Comparison of ENCODE assay signal across 8 cellular contexts in genomic region chr17:16215273-16215964, GRCh38. TPM values are rescaled to one million over a fixed set of nuclear protein-coding genes. Genes with fewer than 3 reads are reported as not detected.
A peak's percentile ranks its signal among the peaks of the same experiment; 100 is the strongest.
DNase-seq lines count a peak whose midpoint lies in the region; ATAC-seq and TF ChIP-seq lines count a peak whose summit lies in the region.

TSS of gene NCOR1 (minus strand) at chr17:16215534. CDS start at chr17:16194569, 20,965 bp downstream.

- H3K4me3 Mint-ChIP-seq in CD4-positive, CD25-positive, alpha-beta regulatory T cell, result peak within 1 kb of the TSS; percentile 93 to 99 (median 97)

- WGBS in liver, result under 1% methylated on average over 82 of the region's 82 CpGs

- H3K36me3 ChIP-seq in CD4-positive, CD25-positive, alpha-beta regulatory T cell (ENCODE audit: control insufficient read depth, insufficient read depth, low read length), result no peaks in the 10 kb centered on the region
- no peaks in the 10 kb centered on the region for H3K36me3 ChIP-seq in liver (ENCODE audit: control insufficient read depth in 4 of 4, insufficient read depth in 3 of 4, low read depth in 1 of 4, low read length in 3 of 4)

- no peaks in the 10 kb centered on the region for H3K9me3 ChIP-seq in CD4-positive, CD25-positive, alpha-beta regulatory T cell (ENCODE audit: control insufficient read depth in 2 of 2, low read length in 2 of 2)
- no peaks in the 10 kb centered on the region for H3K9me3 ChIP-seq in liver (ENCODE audit: control insufficient read depth in 4 of 4, low read length in 3 of 4)

- no peaks in the 10 kb centered on the region for H3K9me3 Mint-ChIP-seq in CD4-positive, CD25-positive, alpha-beta regulatory T cell

- peak within 1 kb of the TSS; percentile 90 to 95 (median 95) for H3K27ac Mint-ChIP-seq in CD4-positive, CD25-positive, alpha-beta regulatory T cell

- H3K27me3 Mint-ChIP-seq in CD4-positive, CD25-positive, alpha-beta regulatory T cell, result no peaks in the 10 kb centered on the region

- no peaks in the 10 kb centered on the region for H3K27me3 ChIP-seq in CD4-positive, CD25-positive, alpha-beta regulatory T cell (ENCODE audit: control insufficient read depth, insufficient read depth, low read length)
- no peaks in the 10 kb centered on the region for H3K27me3 ChIP-seq in liver (ENCODE audit: control insufficient read depth in 4 of 4, insufficient read depth in 4 of 4, low read length in 3 of 4)

- peak within 1 kb of the TSS; percentile 83 for H3K27ac ChIP-seq in CD4-positive, CD25-positive, alpha-beta regulatory T cell (ENCODE audit: insufficient read depth, low read length, poor library complexity, severe bottlenecking)
- peak within 1 kb of the TSS; percentile 88 to 94 for H3K27ac ChIP-seq in liver (ENCODE audit: low read depth in 1 of 2, low read length in 2 of 2)

- peak within 1 kb of the TSS; percentile 99 for H3K4me3 ChIP-seq in CD4-positive, CD25-positive, alpha-beta regulatory T cell (ENCODE audit: low read depth, low read length)
- H3K4me3 ChIP-seq in liver (ENCODE audit: low read depth in 1 of 3, low read length in 3 of 3), result peak within 1 kb of the TSS; percentile 79 to 100 (median 89)

- H3K9ac ChIP-seq in liver (ENCODE audit: low read depth in 1 of 2, low read length in 2 of 2), result peak within 1 kb of the TSS; percentile 80 to 83

- peaks cover 37 to 74% (median 54%) of the 10 kb centered on the region in 4 donors for H3K4me1 Mint-ChIP-seq in CD4-positive, CD25-positive, alpha-beta regulatory T cell

- TF ChIP-seq RAD21 in liver (IDR thresholded peaks at IDR 0.05), result peak; percentile 53 to 69

- peak; percentile 82 to 92 (median 86) for DNase-seq in CD4-positive, CD25-positive, alpha-beta regulatory T cell
- DNase-seq in NCI-H748 (lab: John Stamatoyannopoulos, UW; ENCODE audit: unreplicated experiment), result peak; percentile 97
- DNase-seq in activated CD4-positive, alpha-beta T cell treated with anti-CD3 and anti-CD28 coated beads, Interleukin-2, amount 50 U/mL, for 4 hours, result peak; percentile 84 to 85
- peak; percentile 94 for DNase-seq in dermis blood vessel endothelial cell
- DNase-seq in stimulated activated CD4-positive, alpha-beta T cell treated with anti-CD3 and anti-CD28 coated beads, Interleukin-4, amount 100 ng/mL, for 1 hour, result peak; percentile 91

- ATAC-seq in CD4-positive, CD25-positive, alpha-beta regulatory T cell (ENCODE audit: low read depth in 2 of 2), result peak; percentile 86 to 87
- ATAC-seq in GM19395 (IDR thresholded peaks at IDR 0.05; ENCODE audit: unreplicated experiment) (peak; percentile 74), HG03558 (IDR thresholded peaks at IDR 0.05; ENCODE audit: extremely low read depth, unreplicated experiment) (peak; percentile 50)

- H3K4me1 ChIP-seq in CD4-positive, CD25-positive, alpha-beta regulatory T cell (ENCODE audit: control insufficient read depth, insufficient read depth, low read length, poor library complexity, severe bottlenecking), result peaks cover 53% of the 10 kb centered on the region
- peaks cover 9 to 33% (median 21%) of the 10 kb centered on the region in 4 donors for H3K4me1 ChIP-seq in liver (ENCODE audit: control insufficient read depth in 4 of 4, insufficient read depth in 4 of 4, low read length in 3 of 4)

- peak; percentile 21 for TF ChIP-seq CTCF in liver (IDR thresholded peaks at IDR 0.05; ENCODE audit: low read depth, low read length, missing input control)

- no peaks in the 10 kb centered on the region for H3K36me3 Mint-ChIP-seq in CD4-positive, CD25-positive, alpha-beta regulatory T cell

TF ChIP-seq in liver, 16 proteins besides CTCF, POLR2A, EP300 and RAD21:
- peak in 1 of 2 donors; percentile 20 for TF ChIP-seq HNF4A (conservative IDR thresholded peaks at IDR 0.05)
- no peak for TF ChIP-seq NR2F2 (IDR thresholded peaks at IDR 0.05)
- TF ChIP-seq, protein P1, sequence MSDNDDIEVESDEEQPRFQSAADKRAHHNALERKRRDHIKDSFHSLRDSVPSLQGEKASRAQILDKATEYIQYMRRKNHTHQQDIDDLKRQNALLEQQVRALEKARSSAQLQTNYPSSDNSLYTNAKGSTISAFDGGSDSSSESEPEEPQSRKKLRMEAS (IDR thresholded peaks at IDR 0.05), result peak; percentile 34
- TF ChIP-seq HNF4G (IDR thresholded peaks at IDR 0.05), result no peak
- no peak for TF ChIP-seq JUND (IDR thresholded peaks at IDR 0.05)
- TF ChIP-seq FOXA2 (IDR thresholded peaks at IDR 0.05), result no peak
- peak; percentile 46 for TF ChIP-seq SP1 (IDR thresholded peaks at IDR 0.05)
- TF ChIP-seq, protein P2, sequence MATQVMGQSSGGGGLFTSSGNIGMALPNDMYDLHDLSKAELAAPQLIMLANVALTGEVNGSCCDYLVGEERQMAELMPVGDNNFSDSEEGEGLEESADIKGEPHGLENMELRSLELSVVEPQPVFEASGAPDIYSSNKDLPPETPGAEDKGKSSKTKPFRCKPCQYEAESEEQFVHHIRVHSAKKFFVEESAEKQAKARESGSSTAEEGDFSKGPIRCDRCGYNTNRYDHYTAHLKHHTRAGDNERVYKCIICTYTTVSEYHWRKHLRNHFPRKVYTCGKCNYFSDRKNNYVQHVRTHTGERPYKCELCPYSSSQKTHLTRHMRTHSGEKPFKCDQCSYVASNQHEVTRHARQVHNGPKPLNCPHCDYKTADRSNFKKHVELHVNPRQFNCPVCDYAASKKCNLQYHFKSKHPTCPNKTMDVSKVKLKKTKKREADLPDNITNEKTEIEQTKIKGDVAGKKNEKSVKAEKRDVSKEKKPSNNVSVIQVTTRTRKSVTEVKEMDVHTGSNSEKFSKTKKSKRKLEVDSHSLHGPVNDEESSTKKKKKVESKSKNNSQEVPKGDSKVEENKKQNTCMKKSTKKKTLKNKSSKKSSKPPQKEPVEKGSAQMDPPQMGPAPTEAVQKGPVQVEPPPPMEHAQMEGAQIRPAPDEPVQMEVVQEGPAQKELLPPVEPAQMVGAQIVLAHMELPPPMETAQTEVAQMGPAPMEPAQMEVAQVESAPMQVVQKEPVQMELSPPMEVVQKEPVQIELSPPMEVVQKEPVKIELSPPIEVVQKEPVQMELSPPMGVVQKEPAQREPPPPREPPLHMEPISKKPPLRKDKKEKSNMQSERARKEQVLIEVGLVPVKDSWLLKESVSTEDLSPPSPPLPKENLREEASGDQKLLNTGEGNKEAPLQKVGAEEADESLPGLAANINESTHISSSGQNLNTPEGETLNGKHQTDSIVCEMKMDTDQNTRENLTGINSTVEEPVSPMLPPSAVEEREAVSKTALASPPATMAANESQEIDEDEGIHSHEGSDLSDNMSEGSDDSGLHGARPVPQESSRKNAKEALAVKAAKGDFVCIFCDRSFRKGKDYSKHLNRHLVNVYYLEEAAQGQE (IDR thresholded peaks at IDR 0.05), result peak; percentile 88
- TF ChIP-seq RXRA (IDR thresholded peaks at IDR 0.05), result peak; percentile 6 to 18
- TF ChIP-seq FOXA1 (IDR thresholded peaks at IDR 0.05), result peak; percentile 17
- no peak for TF ChIP-seq EGR1 (IDR thresholded peaks at IDR 0.05; ENCODE audit: low read depth in 2 of 2)
- TF ChIP-seq, protein P3, sequence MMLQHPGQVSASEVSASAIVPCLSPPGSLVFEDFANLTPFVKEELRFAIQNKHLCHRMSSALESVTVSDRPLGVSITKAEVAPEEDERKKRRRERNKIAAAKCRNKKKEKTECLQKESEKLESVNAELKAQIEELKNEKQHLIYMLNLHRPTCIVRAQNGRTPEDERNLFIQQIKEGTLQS (IDR thresholded peaks at IDR 0.05), result no peak
- no peak for TF ChIP-seq ZBTB33 (IDR thresholded peaks at IDR 0.05)
- peak; percentile 98 for TF ChIP-seq YY1 (IDR thresholded peaks at IDR 0.05)
- peak; percentile 85 for TF ChIP-seq TAF1 (conservative IDR thresholded peaks at IDR 0.05)
- peak in 1 of 2 donors; percentile 64 for TF ChIP-seq GABPA (IDR thresholded peaks at IDR 0.05 in 1 of 2, conservative IDR thresholded peaks at IDR 0.05 in 1 of 2)

RNA-seq across cellular contexts. Expression of gene NCOR1, which starts in this region (rescaled TPM):
- 216 TPM for total RNA-seq in CD4-positive, CD25-positive, alpha-beta regulatory T cell
- 10 to 100 TPM; 65.8 to 68.7 (median 67.0) TPM for polyA plus RNA-seq in CD4-positive, CD25-positive, alpha-beta regulatory T cell
- 114 and 140 TPM in 2 replicates for total RNA-seq in dermis blood vessel endothelial cell
- total RNA-seq in liver, result 10 to 100 TPM; 69.0 to 94.8 TPM
- 10 to 100 TPM; 23.6 to 84.9 TPM for polyA plus RNA-seq in liver

Comparison
In these comparisons a context has a peak if more than half of its experiments do, and no peak if none do; other contexts are left out.
1. Peak in every context shown above with its lines: DNase-seq, ATAC-seq, H3K4me3 ChIP-seq and H3K27ac ChIP-seq.